ENCODE assay signal across 8 cellular contexts in the genomic region with DNA sequence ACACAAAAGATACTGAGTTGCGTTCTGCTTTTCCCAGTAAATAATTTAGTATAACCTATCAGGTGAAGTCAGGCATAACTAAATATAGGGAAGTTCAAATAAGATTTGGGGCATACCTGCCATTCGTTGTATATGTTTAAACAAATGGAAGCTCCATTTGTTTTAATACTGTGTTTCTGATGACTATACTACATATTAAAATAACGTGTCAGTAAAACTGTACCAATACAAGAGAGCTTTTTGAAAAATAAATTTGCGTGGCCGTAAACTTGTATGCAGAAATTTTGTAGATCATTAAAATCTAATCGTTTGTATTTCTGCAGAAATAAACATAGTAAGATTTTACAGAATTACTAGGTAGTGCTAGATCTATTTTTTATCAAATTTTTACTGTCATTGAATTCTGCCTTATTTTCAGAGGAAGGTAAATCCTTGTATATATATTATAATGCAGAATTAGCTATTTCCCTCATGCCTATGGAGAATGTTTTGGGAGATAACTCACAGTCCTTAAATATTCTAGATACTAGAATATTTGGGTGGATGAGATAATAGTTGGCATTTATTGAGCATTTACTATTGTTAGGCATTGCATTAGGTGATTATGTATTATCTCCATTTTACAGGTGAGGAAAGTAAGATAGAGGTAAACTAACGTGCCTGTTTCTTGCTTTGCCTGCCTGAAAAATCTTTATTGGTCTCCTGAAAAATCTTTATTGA. TPM values are rescaled to one million over a fixed set of nuclear protein-coding genes. Genes with fewer than 3 reads are reported as not detected.
DNase-seq lines count a peak whose midpoint lies in the region; ATAC-seq and TF ChIP-seq lines count a peak whose summit lies in the region.

No MANE protein-coding gene starts in this region.

- TF ChIP-seq CTCF in RWPE2 (IDR thresholded peaks at IDR 0.05; ENCODE audit: poor library complexity, severe bottlenecking) (no peak), esophagus muscularis mucosa (IDR thresholded peaks at IDR 0.05) (no peak), progenitor cell of endocrine pancreas (IDR thresholded peaks at IDR 0.05; ENCODE audit: unreplicated experiment) (no peak)

- H3K9me3 Mint-ChIP-seq in progenitor cell of endocrine pancreas (ENCODE audit: low read depth): no peaks in the 10 kb centered on the region

- TF ChIP-seq EP300 in esophagus muscularis mucosa (IDR thresholded peaks at IDR 0.05): no peak

- no peak for ATAC-seq in RWPE2 (ENCODE audit: low read depth)

- no peak overlapping the region for H3K27ac Mint-ChIP-seq in progenitor cell of endocrine pancreas

- peaks cover 31% of the 10 kb centered on the region for H3K4me1 ChIP-seq in RWPE2 (ENCODE audit: insufficient read depth, poor library complexity, severe bottlenecking)
- H3K4me1 ChIP-seq in esophagus muscularis mucosa: peaks cover 28 to 53% (median 46%) of the 10 kb centered on the region in 4 donors

- DNase-seq in RWPE2 (ENCODE audit: low spot score) (no peak), esophagus muscularis mucosa (ENCODE audit: extremely low spot score) (no peak), progenitor cell of endocrine pancreas (ENCODE audit: low spot score, unreplicated experiment) (no peak), NCI-H146 (lab: John Stamatoyannopoulos, UW) (no peak), NCI-H187 treated with DMSO at 0.1 percent for 48 hours (lab: John Stamatoyannopoulos, UW) (no peak), NCI-H2029 treated with DMSO at 0.1 percent for 48 hours (lab: John Stamatoyannopoulos, UW) (no peak), glomerular visceral epithelial cell (ENCODE audit: extremely low spot score) (no peak)

- no peaks in the 10 kb centered on the region for H3K27me3 Mint-ChIP-seq in progenitor cell of endocrine pancreas

- H3K9me3 ChIP-seq in RWPE2 (ENCODE audit: severe bottlenecking) (no peaks in the 10 kb centered on the region), esophagus muscularis mucosa (no peaks in the 10 kb centered on the region)

- peak overlapping the region; percentile 98 for H3K4me3 Mint-ChIP-seq in progenitor cell of endocrine pancreas (ENCODE audit: low read depth)

- H3K36me3 ChIP-seq in RWPE2 (ENCODE audit: low read depth): peaks cover 25% of the 10 kb centered on the region
- H3K36me3 ChIP-seq in esophagus muscularis mucosa: no peaks in the 10 kb centered on the region

- H3K27ac ChIP-seq in RWPE2 (ENCODE audit: poor library complexity, severe bottlenecking): no peak overlapping the region
- H3K27ac ChIP-seq in esophagus muscularis mucosa (replicated peaks in 1 of 4): no peak overlapping the region

- no peak for TF ChIP-seq POLR2A in esophagus muscularis mucosa (IDR thresholded peaks at IDR 0.05; ENCODE audit: low read depth)

- intact Hi-C loops in esophagus muscularis mucosa (cut with DNase I): no loop called here

- H3K4me3 ChIP-seq in GM08714 (ENCODE audit: low read length) (peak overlapping the region; percentile 84; the same call in 1 of the 2 replicates), RWPE2 (ENCODE audit: severe bottlenecking) (peak overlapping the region; percentile 78), esophagus muscularis mucosa (peak overlapping the region; percentile 76 to 84 (median 82))

- no peaks in the 10 kb centered on the region for H3K27me3 ChIP-seq in RWPE2 (ENCODE audit: insufficient read depth, poor library complexity, severe bottlenecking)
- H3K27me3 ChIP-seq in esophagus muscularis mucosa: no peaks in the 10 kb centered on the region

- peaks cover 14% of the 10 kb centered on the region for H3K4me1 Mint-ChIP-seq in progenitor cell of endocrine pancreas (ENCODE audit: low read depth)

- H3K36me3 Mint-ChIP-seq in progenitor cell of endocrine pancreas (ENCODE audit: insufficient read depth): peaks cover 4% of the 10 kb centered on the region

- 71% methylated on average over 7 of the region's 7 CpGs for WGBS in esophagus muscularis mucosa

RNA-seq across cellular contexts. Expression of gene SCFD1, which starts 1.5 kb away (rescaled TPM):
- 10 to 100 TPM; 29.6 to 45.7 (median 33.0) TPM for total RNA-seq in esophagus muscularis mucosa
- total RNA-seq in progenitor cell of endocrine pancreas: 90.9 and 97.6 TPM in 2 replicates
